9 cellular contexts compared by ENCODE assay signal in genomic region chr20:10060223-10060622, GRCh38. TPM values are rescaled to one million over a fixed set of nuclear protein-coding genes. Genes with fewer than 3 reads are reported as not detected.
A peak's percentile ranks its signal among the peaks of the same experiment; 100 is the strongest.
DNase-seq lines count a peak whose midpoint lies in the region; ATAC-seq and TF ChIP-seq lines count a peak whose summit lies in the region.
"Had no signal": no experiment of that assay in that cellular context is flagged by ENCODE, and none has a peak within 500 bp of the region (broad histone marks: within the 10 kb centered on the region; RNA-seq: fewer than 3 reads in every experiment).

No MANE protein-coding gene starts in this region.

- H3K9me3 Mint-ChIP-seq in activated CD8-positive, alpha-beta T cell treated with anti-CD3 and anti-CD28 coated beads, Interleukin-2, amount 10 ng/mL, durations not matched to agents 7 days and 5 days (ENCODE audit: insufficient read depth) = no peaks in the 10 kb centered on the region
- H3K9me3 Mint-ChIP-seq: stimulated activated naive CD8-positive, alpha-beta T cell treated with anti-CD3 and anti-CD28 coated beads, Interleukin-15, Interleukin-2, amounts not matched to agents 100 ng/mL and 50 ng/mL, for 24 hours had no signal

- DNase-seq in NCI-H1436 (lab: John Stamatoyannopoulos, UW) (peak; percentile 97), left kidney (ENCODE audit: low read depth, low spot score) (peak; percentile 55), coronary artery (ENCODE audit: low spot score) (no peak), D341Med (ENCODE audit: low spot score) (no peak)
- DNase-seq in activated CD8-positive, alpha-beta T cell treated with anti-CD3 and anti-CD28 coated beads, Interleukin-2, amount 10 ng/mL, durations not matched to agents 7 days and 5 days = no peak
- DNase-seq in stimulated activated naive CD4-positive, alpha-beta T cell treated with Interleukin-2 at 50 U/mL for 16 hours (lab: John Stamatoyannopoulos, UW) = no peak

- peaks cover 5% of the 10 kb centered on the region for H3K36me3 Mint-ChIP-seq in activated CD8-positive, alpha-beta T cell treated with anti-CD3 and anti-CD28 coated beads, Interleukin-2, amount 10 ng/mL, durations not matched to agents 7 days and 5 days (ENCODE audit: low read depth)

- ATAC-seq in GM18861 (IDR thresholded peaks at IDR 0.05; ENCODE audit: unreplicated experiment) (peak; percentile 90), HG02759 (IDR thresholded peaks at IDR 0.05; ENCODE audit: unreplicated experiment) (peak; percentile 92)
- ATAC-seq in activated CD8-positive, alpha-beta T cell treated with anti-CD3 and anti-CD28 coated beads, Interleukin-2, amount 10 ng/mL, durations not matched to agents 7 days and 5 days = no peak

- no peaks in the 10 kb centered on the region for H3K4me1 Mint-ChIP-seq in activated CD8-positive, alpha-beta T cell treated with anti-CD3 and anti-CD28 coated beads, Interleukin-2, amount 10 ng/mL, durations not matched to agents 7 days and 5 days (ENCODE audit: low read depth)

- H3K27me3 Mint-ChIP-seq in activated CD8-positive, alpha-beta T cell treated with anti-CD3 and anti-CD28 coated beads, Interleukin-2, amount 10 ng/mL, durations not matched to agents 7 days and 5 days (ENCODE audit: low read depth) = peaks cover 3% of the 10 kb centered on the region

- H3K4me3 Mint-ChIP-seq in activated CD8-positive, alpha-beta T cell treated with anti-CD3 and anti-CD28 coated beads, Interleukin-2, amount 10 ng/mL, durations not matched to agents 7 days and 5 days = no peak overlapping the region
- H3K4me3 Mint-ChIP-seq: stimulated activated naive CD8-positive, alpha-beta T cell treated with anti-CD3 and anti-CD28 coated beads, Interleukin-15, Interleukin-2, amounts not matched to agents 100 ng/mL and 50 ng/mL, for 24 hours had no signal

- TF ChIP-seq CTCF in coronary artery (IDR thresholded peaks at IDR 0.05) = no peak

- H3K27ac Mint-ChIP-seq in activated CD8-positive, alpha-beta T cell treated with anti-CD3 and anti-CD28 coated beads, Interleukin-2, amount 10 ng/mL, durations not matched to agents 7 days and 5 days = no peak overlapping the region
- H3K27ac Mint-ChIP-seq: stimulated activated naive CD8-positive, alpha-beta T cell treated with anti-CD3 and anti-CD28 coated beads, Interleukin-15, Interleukin-2, amounts not matched to agents 100 ng/mL and 50 ng/mL, for 24 hours had no signal

- no peak overlapping the region for H3K27ac ChIP-seq in coronary artery

- H3K4me3 ChIP-seq in coronary artery = no peak overlapping the region

- POLR2A ChIA-PET in activated CD8-positive, alpha-beta T cell treated with anti-CD3 and anti-CD28 coated beads, Interleukin-2, amount 10 ng/mL, durations not matched to agents 7 days and 5 days (lab: Charles Lee) = no interaction called here

- CTCF ChIA-PET in activated CD8-positive, alpha-beta T cell treated with anti-CD3 and anti-CD28 coated beads, Interleukin-2, amount 10 ng/mL, durations not matched to agents 7 days and 5 days (lab: Charles Lee) = no interaction called here

RNA-seq across cellular contexts. Expression of gene ANKEF1, which starts 25.4 kb away (rescaled TPM):
- 1 to 10 TPM; 3.6 to 3.9 TPM for total RNA-seq in activated CD8-positive, alpha-beta T cell treated with anti-CD3 and anti-CD28 coated beads, Interleukin-2, amount 10 ng/mL, durations not matched to agents 7 days and 5 days

Comparison
In these comparisons a context has a peak if more than half of its experiments do, and no peak if none do; other contexts are left out.
1. DNase-seq: peak in NCI-H1436 (single experiment) and left kidney (single experiment); none in activated CD8-positive, alpha-beta T cell treated with anti-CD3 and anti-CD28 coated beads, Interleukin-2, amount 10 ng/mL, durations not matched to agents 7 days and 5 days (single experiment), coronary artery (single experiment), D341Med (single experiment) and stimulated activated naive CD4-positive, alpha-beta T cell treated with Interleukin-2 at 50 U/mL for 16 hours (single experiment).